Comparison of ENCODE assay signal across 26 cellular contexts in genomic region chr2:128752691-128753263, GRCh38.
DNase-seq lines count a peak whose midpoint lies in the region; ATAC-seq and TF ChIP-seq lines count a peak whose summit lies in the region.
"Had no signal": no experiment of that assay in that cellular context is flagged by ENCODE, and none has a peak within 500 bp of the region (broad histone marks: within the 10 kb centered on the region; RNA-seq: fewer than 3 reads in every experiment).

No MANE protein-coding gene starts in this region.

- H3K27me3 ChIP-seq in heart left ventricle (peaks cover 0 to 8% (median 0%) of the 10 kb centered on the region in 9 donors), right cardiac atrium (ENCODE audit: control insufficient read depth, insufficient read depth) (no peaks in the 10 kb centered on the region), spleen (replicated peaks in 1 of 7) (no peaks in the 10 kb centered on the region), transverse colon (no peaks in the 10 kb centered on the region)
- H3K27me3 ChIP-seq: SJCRH30 had no signal

- in situ Hi-C loops in transverse colon (cut with MboI; ENCODE audit: low pct_ligation_motif_present in 1 of 4, low pct_unique_long_range_greater_than_20kb in 1 of 4, low sequenced_read_pairs in 3 of 4), result no loop called here

- no peak for TF ChIP-seq EP300 in transverse colon (IDR thresholded peaks at IDR 0.05; ENCODE audit: low read depth)

- no peaks in the 10 kb centered on the region for H3K9me3 ChIP-seq in heart left ventricle
- no peaks in the 10 kb centered on the region for H3K9me3 ChIP-seq in right cardiac atrium (ENCODE audit: control insufficient read depth, low read length)
- H3K9me3 ChIP-seq in OCI-LY7 (ENCODE audit: low read length), result no peaks in the 10 kb centered on the region
- H3K9me3 ChIP-seq in spleen, result no peaks in the 10 kb centered on the region
- no peaks in the 10 kb centered on the region for H3K9me3 ChIP-seq in transverse colon
- H3K9me3 ChIP-seq: gastroesophageal sphincter, HAP-1, mucosa of descending colon, SJCRH30, tibial artery had no signal

- POLR2A ChIA-PET in OCI-LY7 (lab: Charles Lee), result interaction anchor here (0.8 to 1.0 kb wide), 3 partner anchors 8 to 419 kb away, joined by 3 to 5 read pairs (median 3); no protein-coding TSS in a partner anchor

- TF ChIP-seq CTCF in heart left ventricle (IDR thresholded peaks at IDR 0.05) (no peak), OCI-LY7 (conservative IDR thresholded peaks at IDR 0.05; ENCODE audit: low read length) (no peak), glutamatergic neuron (IDR thresholded peaks at IDR 0.05; ENCODE audit: partially characterized antibody, unreplicated experiment) (no peak), spleen (IDR thresholded peaks at IDR 0.05 in 8 of 11, conservative IDR thresholded peaks at IDR 0.05 in 3 of 11) (no peak), transverse colon (IDR thresholded peaks at IDR 0.05) (no peak)

- whole genome bisulfite sequencing in heart left ventricle, 4 donors, result 56 to 67% (median 61%) methylated on average over 12 of the region's 12 CpGs
- WGBS in right cardiac atrium, result 65% methylated on average over 12 of the region's 12 CpGs
- 54 to 63% (median 56%) methylated on average over 12 of the region's 12 CpGs for WGBS in spleen, 5 donors
- WGBS in transverse colon (ENCODE audit: low coverage in 1 of 2), 2 donors, result 71 to 80% methylated on average over 10 to 12 of the region's 12 CpGs

- CTCF ChIA-PET in OCI-LY7 (lab: Charles Lee; ENCODE audit: unreplicated experiment), result no interaction called here

- BruUV-seq in OCI-LY7 (replicated peaks; lab: Mats Ljungman, UMichigan), result no TSS peak

- H3K4me2 ChIP-seq in OCI-LY7 (ENCODE audit: low read length), result peak overlapping the region; percentile 76

- TF ChIP-seq POLR2A in heart left ventricle (IDR thresholded peaks at IDR 0.05) (no peak), spleen (IDR thresholded peaks at IDR 0.05) (no peak), transverse colon (IDR thresholded peaks at IDR 0.05) (no peak)

- H3K79me2 ChIP-seq in OCI-LY7 (ENCODE audit: insufficient read depth, low read depth, low read length), result no peaks in the 10 kb centered on the region

- H3K27ac ChIP-seq in heart left ventricle (peak overlapping the region; percentile 14 to 71 (median 38)), right cardiac atrium (ENCODE audit: low read length) (no peak overlapping the region), OCI-LY7 (ENCODE audit: low read depth, low read length, poor library complexity, severe bottlenecking) (peak overlapping the region; percentile 99), spleen (peak overlapping the region in 6 of 8 donors; percentile 36 to 73 (median 70)), transverse colon (no peak overlapping the region)
- H3K27ac ChIP-seq: gastroesophageal sphincter, SJCRH30, tibial artery had no signal

- peak overlapping the region; percentile 3 for H3K27ac Mint-ChIP-seq in glutamatergic neuron (ENCODE audit: unreplicated experiment)
- H3K27ac Mint-ChIP-seq: activated CD8-positive, alpha-beta T cell treated with anti-CD3 and anti-CD28 coated beads for 36 hours; activated naive CD4-positive, alpha-beta T cell treated with anti-CD3 and anti-CD28 coated beads, Interleukin-2, amount 50 U/mL, for 24 hours; activated T-helper 2 cell treated with anti-CD3 and anti-CD28 coated beads, Interferon-gamma antibody, Interleukin-2, Interleukin-4, amounts not matched to agents 10 μg/mL and 5 μg/mL and 100 μg/mL, durations not matched to agents 14 hours and 24 hours and 36 hours; dendritic cell treated with granulocyte-macrophage colony-stimulating factor and Interleukin-4, amounts not matched to agents 40 ng/mL and 50 ng/mL, for 4 days; IgD-negative memory B cell; nephron progenitor cell; stimulated activated naive CD8-positive, alpha-beta T cell treated with anti-CD3 and anti-CD28 coated beads, Interleukin-15, Interleukin-2, amounts not matched to agents 100 ng/mL and 50 ng/mL, for 24 hours had no signal

- peaks cover 0 to 36% (median 22%) of the 10 kb centered on the region in 12 donors for H3K4me1 ChIP-seq in heart left ventricle
- peaks cover 10% of the 10 kb centered on the region for H3K4me1 ChIP-seq in right cardiac atrium (ENCODE audit: control insufficient read depth, insufficient read depth, low read length)
- peaks cover 67% of the 10 kb centered on the region for H3K4me1 ChIP-seq in OCI-LY7 (ENCODE audit: insufficient read depth, low read length, poor library complexity, severe bottlenecking)
- peaks cover 29 to 57% (median 47%) of the 10 kb centered on the region in 6 donors for H3K4me1 ChIP-seq in spleen
- H3K4me1 ChIP-seq in transverse colon, result no peaks in the 10 kb centered on the region
- H3K4me1 ChIP-seq: gastroesophageal sphincter, HAP-1 had no signal

- peaks cover 4% of the 10 kb centered on the region for H3K27me3 Mint-ChIP-seq in glutamatergic neuron (ENCODE audit: unreplicated experiment)

- H3K4me1 Mint-ChIP-seq in glutamatergic neuron (ENCODE audit: low read depth, unreplicated experiment), result peaks cover 29% of the 10 kb centered on the region

- H2AFZ ChIP-seq in OCI-LY7 (ENCODE audit: low read length), result peak overlapping the region; percentile 93

- H3K4me3 Mint-ChIP-seq in glutamatergic neuron (ENCODE audit: unreplicated experiment), result no peak overlapping the region
- H3K4me3 Mint-ChIP-seq: activated CD8-positive, alpha-beta T cell treated with anti-CD3 and anti-CD28 coated beads for 36 hours; activated naive CD4-positive, alpha-beta T cell treated with anti-CD3 and anti-CD28 coated beads, Interleukin-2, amount 50 U/mL, for 24 hours; dendritic cell treated with granulocyte-macrophage colony-stimulating factor and Interleukin-4, amounts not matched to agents 40 ng/mL and 50 ng/mL, for 4 days; nephron progenitor cell; stimulated activated naive CD8-positive, alpha-beta T cell treated with anti-CD3 and anti-CD28 coated beads, Interleukin-15, Interleukin-2, amounts not matched to agents 100 ng/mL and 50 ng/mL, for 24 hours had no signal

- ATAC-seq in heart left ventricle (peak in 1 of 4 donors; percentile 20), right cardiac atrium (no peak), HG02840 (IDR thresholded peaks at IDR 0.05; ENCODE audit: low FRiP score, unreplicated experiment) (no peak), GM19463 (IDR thresholded peaks at IDR 0.05; ENCODE audit: unreplicated experiment) (no peak)
- ATAC-seq: activated CD8-positive, alpha-beta T cell treated with anti-CD3 and anti-CD28 coated beads for 36 hours; gastroesophageal sphincter; mucosa of descending colon had no signal

- H3K9me3 Mint-ChIP-seq in glutamatergic neuron (ENCODE audit: unreplicated experiment), result peaks cover 11% of the 10 kb centered on the region
- H3K9me3 Mint-ChIP-seq: activated CD8-positive, alpha-beta T cell treated with anti-CD3 and anti-CD28 coated beads for 36 hours; activated naive CD4-positive, alpha-beta T cell treated with anti-CD3 and anti-CD28 coated beads, Interleukin-2, amount 50 U/mL, for 24 hours; activated T-helper 2 cell treated with anti-CD3 and anti-CD28 coated beads, Interferon-gamma antibody, Interleukin-2, Interleukin-4, amounts not matched to agents 10 μg/mL and 5 μg/mL and 100 μg/mL, durations not matched to agents 14 hours and 24 hours and 36 hours; dendritic cell treated with granulocyte-macrophage colony-stimulating factor and Interleukin-4, amounts not matched to agents 40 ng/mL and 50 ng/mL, for 4 days; IgD-negative memory B cell; nephron progenitor cell; stimulated activated naive CD8-positive, alpha-beta T cell treated with anti-CD3 and anti-CD28 coated beads, Interleukin-15, Interleukin-2, amounts not matched to agents 100 ng/mL and 50 ng/mL, for 24 hours had no signal

- H3K36me3 ChIP-seq in heart left ventricle, result no peaks in the 10 kb centered on the region
- no peaks in the 10 kb centered on the region for H3K36me3 ChIP-seq in OCI-LY7 (ENCODE audit: insufficient read depth, low read length)
- no peaks in the 10 kb centered on the region for H3K36me3 ChIP-seq in spleen
- no peaks in the 10 kb centered on the region for H3K36me3 ChIP-seq in transverse colon
- H3K36me3 ChIP-seq: gastroesophageal sphincter, HAP-1, SJCRH30, tibial artery had no signal

- no peaks in the 10 kb centered on the region for H3K36me3 Mint-ChIP-seq in glutamatergic neuron (ENCODE audit: unreplicated experiment)
- H3K36me3 Mint-ChIP-seq: activated naive CD4-positive, alpha-beta T cell treated with anti-CD3 and anti-CD28 coated beads, Interleukin-2, amount 50 U/mL, for 24 hours; IgD-negative memory B cell had no signal

- intact Hi-C loops in heart left ventricle (cut with DNase I) (loop anchor here in 3 of 10 donors (2.0 to 10.0 kb wide), 3 partner anchors 16 to 430 kb away; no protein-coding TSS in a partner anchor), right cardiac atrium (cut with DNase I) (no loop called here), OCI-LY7 (cut with micrococcal nuclease; ENCODE audit: unreplicated experiment) (loop anchor here (10.0 kb wide), 1 partner anchor 248 kb away; no protein-coding TSS in a partner anchor), spleen (cut with DNase I; ENCODE audit: low total_unique reads) (no loop called here), transverse colon (cut with DNase I; ENCODE audit: low total_unique reads) (no loop called here)

- no peaks in the 10 kb centered on the region for H4K20me1 ChIP-seq in OCI-LY7 (ENCODE audit: insufficient read depth, low read length)

- H3K9me2 ChIP-seq in OCI-LY7 (ENCODE audit: insufficient read depth, low read length), result no peaks in the 10 kb centered on the region

- DNase-seq in heart left ventricle (no peak), right cardiac atrium (no peak), OCI-LY7 (ENCODE audit: low spot score) (peak; percentile 40), glutamatergic neuron (no peak), spleen (no peak), transverse colon (no peak)
- DNase-seq: activated CD8-positive, alpha-beta T cell treated with anti-CD3 and anti-CD28 coated beads for 36 hours; AML-193; amygdala; DMS53; GDM1; mucosa of descending colon; NCI-H1105 treated with DMSO at 0.1 percent for 48 hours; NCI-H2029; nephron progenitor cell; SJCRH30; tibial artery had no signal

- H3K4me3 ChIP-seq in heart left ventricle, result no peak overlapping the region
- H3K4me3 ChIP-seq in right cardiac atrium (ENCODE audit: low read length), result no peak overlapping the region
- H3K4me3 ChIP-seq in OCI-LY7 (ENCODE audit: low read depth, low read length, poor library complexity, severe bottlenecking), result no peak overlapping the region
- no peak overlapping the region for H3K4me3 ChIP-seq in spleen
- no peak overlapping the region for H3K4me3 ChIP-seq in transverse colon
- H3K4me3 ChIP-seq: gastroesophageal sphincter, HAP-1, mucosa of descending colon, SJCRH30, tibial artery had no signal

Comparison
In these comparisons a context has a peak if more than half of its experiments do, and no peak if none do; other contexts are left out.
1. H3K27ac ChIP-seq: peak in heart left ventricle (12 of 12), OCI-LY7 (single experiment) and spleen (6 of 8); none in right cardiac atrium (single experiment) and transverse colon (0 of 4).